1 cellular context compared by ENCODE assay signal in genomic region chr9:124869466-124869985, GRCh38.
TF ChIP-seq lines count a peak whose summit lies in the region.

No MANE protein-coding gene starts in this region.

TF ChIP-seq in GM23338, 12 proteins besides CTCF, POLR2A, EP300 and RAD21 (continued from another document):
- TF ChIP-seq ZNF462 (CRISPR knock-in tag; IDR thresholded peaks at IDR 0.05) (no peak), ETS1 (IDR thresholded peaks at IDR 0.05) (no peak), NANOG (IDR thresholded peaks at IDR 0.05; ENCODE audit: borderline replicate concordance) (no peak)
- TF ChIP-seq, protein P1, sequence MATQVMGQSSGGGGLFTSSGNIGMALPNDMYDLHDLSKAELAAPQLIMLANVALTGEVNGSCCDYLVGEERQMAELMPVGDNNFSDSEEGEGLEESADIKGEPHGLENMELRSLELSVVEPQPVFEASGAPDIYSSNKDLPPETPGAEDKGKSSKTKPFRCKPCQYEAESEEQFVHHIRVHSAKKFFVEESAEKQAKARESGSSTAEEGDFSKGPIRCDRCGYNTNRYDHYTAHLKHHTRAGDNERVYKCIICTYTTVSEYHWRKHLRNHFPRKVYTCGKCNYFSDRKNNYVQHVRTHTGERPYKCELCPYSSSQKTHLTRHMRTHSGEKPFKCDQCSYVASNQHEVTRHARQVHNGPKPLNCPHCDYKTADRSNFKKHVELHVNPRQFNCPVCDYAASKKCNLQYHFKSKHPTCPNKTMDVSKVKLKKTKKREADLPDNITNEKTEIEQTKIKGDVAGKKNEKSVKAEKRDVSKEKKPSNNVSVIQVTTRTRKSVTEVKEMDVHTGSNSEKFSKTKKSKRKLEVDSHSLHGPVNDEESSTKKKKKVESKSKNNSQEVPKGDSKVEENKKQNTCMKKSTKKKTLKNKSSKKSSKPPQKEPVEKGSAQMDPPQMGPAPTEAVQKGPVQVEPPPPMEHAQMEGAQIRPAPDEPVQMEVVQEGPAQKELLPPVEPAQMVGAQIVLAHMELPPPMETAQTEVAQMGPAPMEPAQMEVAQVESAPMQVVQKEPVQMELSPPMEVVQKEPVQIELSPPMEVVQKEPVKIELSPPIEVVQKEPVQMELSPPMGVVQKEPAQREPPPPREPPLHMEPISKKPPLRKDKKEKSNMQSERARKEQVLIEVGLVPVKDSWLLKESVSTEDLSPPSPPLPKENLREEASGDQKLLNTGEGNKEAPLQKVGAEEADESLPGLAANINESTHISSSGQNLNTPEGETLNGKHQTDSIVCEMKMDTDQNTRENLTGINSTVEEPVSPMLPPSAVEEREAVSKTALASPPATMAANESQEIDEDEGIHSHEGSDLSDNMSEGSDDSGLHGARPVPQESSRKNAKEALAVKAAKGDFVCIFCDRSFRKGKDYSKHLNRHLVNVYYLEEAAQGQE (IDR thresholded peaks at IDR 0.05; ENCODE audit: unreplicated experiment) = no peak
